In genomic region chr5:38837932-38838331, GRCh38 we compare ENCODE assay signal across 8 cellular contexts. TPM values are rescaled to one million over a fixed set of nuclear protein-coding genes. Genes with fewer than 3 reads are reported as not detected.
"Had no signal": no experiment of that assay in that cellular context is flagged by ENCODE, and none has a peak within 500 bp of the region (broad histone marks: within the 10 kb centered on the region; RNA-seq: fewer than 3 reads in every experiment).

No MANE protein-coding gene starts in this region.

- DNase-seq: H9, HCEC 1CT, KG1 had no signal

- FAIRE-seq: H1, HTR-8/SVneo, K562 had no signal

- H3K4me3 ChIP-seq: GM23338, K562 had no signal

- H2AFZ ChIP-seq: GM23338 had no signal

- H3K4me2 ChIP-seq: GM23338 had no signal

- ATAC-seq: GM23338, K562 had no signal

RNA-seq across cellular contexts. Expression of gene OSMR, which starts 7.9 kb away (rescaled TPM):
- total RNA-seq: HT-29 had no signal
